27 cellular contexts compared by ENCODE assay signal in the genomic region with DNA sequence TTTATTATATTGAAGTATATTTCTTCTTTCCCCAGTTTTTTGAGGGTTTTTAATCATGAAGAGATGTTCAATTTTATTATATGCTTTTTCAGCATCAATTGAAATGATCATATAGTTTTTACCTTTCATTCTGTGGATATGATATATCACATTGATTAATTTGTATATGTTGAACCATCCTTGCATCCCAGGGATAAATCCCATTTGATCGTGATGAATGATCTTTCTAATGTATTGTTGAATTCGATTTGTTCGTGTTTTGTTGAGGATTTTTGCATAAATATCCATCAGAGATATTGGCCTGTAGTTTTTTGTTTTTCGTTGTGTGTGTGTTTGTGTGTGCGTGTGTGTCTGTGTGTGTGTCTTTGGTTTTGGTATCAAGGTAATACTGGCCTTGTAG.
"Had no signal": no experiment of that assay in that cellular context is flagged by ENCODE, and none has a peak within 500 bp of the region (broad histone marks: within the 10 kb centered on the region; RNA-seq: fewer than 3 reads in every experiment).

No MANE protein-coding gene starts in this region.

- H3K4me3 ChIP-seq: stomach, suprapubic skin, testis, thoracic aorta, thyroid gland, tibial artery, tibial nerve, transverse colon, upper lobe of left lung, upper lobe of right lung, uterus, vagina had no signal

- H3K27ac ChIP-seq: stomach, suprapubic skin, testis, thoracic aorta, thyroid gland, tibial artery, tibial nerve, transverse colon, upper lobe of left lung, upper lobe of right lung, uterus, vagina had no signal

- H3K9me3 ChIP-seq: testis, thyroid gland had no signal

- H3K4me1 ChIP-seq: stomach, suprapubic skin, testis, thyroid gland, transverse colon, upper lobe of left lung, upper lobe of right lung, uterus, vagina had no signal

- H3K27me3 ChIP-seq: stomach, suprapubic skin, testis, thyroid gland, tibial artery, tibial nerve, transverse colon, upper lobe of left lung, upper lobe of right lung, uterus, vagina had no signal

- FAIRE-seq: urothelium cell line had no signal

- H3K36me3 ChIP-seq: stomach, suprapubic skin, thoracic aorta, thyroid gland, tibial artery, tibial nerve, transverse colon, upper lobe of left lung, upper lobe of right lung, uterus, vagina had no signal

- DNase-seq: stimulated activated CD4-positive, alpha-beta T cell treated with anti-CD3 and anti-CD28 coated beads, Interleukin-2, amount 100 ng/mL, for 48 hours; stimulated activated CD4-positive, alpha-beta T cell treated with anti-CD3 and anti-CD28 coated beads, Interleukin-4, amount 100 ng/mL, for 1 hour; stimulated activated CD4-positive, alpha-beta T cell treated with anti-CD3 and anti-CD28 coated beads, Interleukin-4, amount 100 ng/mL, for 24 hours; stimulated activated CD4-positive, alpha-beta T cell treated with anti-CD3 and anti-CD28 coated beads, Interleukin-4, amount 100 ng/mL, for 4 hours; stimulated activated CD8-positive, alpha-beta memory T cell treated with anti-CD3 and anti-CD28 coated beads, Interleukin-4, amount 100 ng/mL, for 48 hours; stimulated activated naive B cell treated with anti-CD40 and anti-IgM and Interleukin-4, amounts not matched to agents 10 μg/mL and 1 μg/mL and 100 μg/mL, for 72 hours; stimulated activated naive CD4-positive, alpha-beta T cell; stimulated activated naive CD4-positive, alpha-beta T cell treated with Interleukin-2 at 50 U/mL for 16 hours; stimulated activated naive CD8-positive, alpha-beta T cell treated with anti-CD3 and anti-CD28 coated beads, Interleukin-15, amount 100 ng/mL, for 72 hours; stimulated activated naive CD8-positive, alpha-beta T cell treated with anti-CD3 and anti-CD28 coated beads, Interleukin-15, Interleukin-2, amounts not matched to agents 100 U/mL and 50 U/mL, for 24 hours; stomach; substantia nigra; testis; thyroid gland; tibial artery; transverse colon; trophoblast cell; upper lobe of left lung; upper lobe of right lung; uterus had no signal

- ATAC-seq: stimulated activated effector memory CD8-positive, alpha-beta T cell treated with anti-CD3 and anti-CD28 coated beads, Interleukin-12 subunit alpha, Interleukin-12 subunit beta, amount 100 ng/mL, for 72 hours; stimulated activated memory B cell treated with anti-CD40 and anti-IgM and Interleukin-4, amounts not matched to agents 10 μg/mL and 1 μg/mL and 100 μg/mL, for 72 hours; stimulated activated naive B cell treated with anti-CD40 and anti-IgM and Interleukin-4, amounts not matched to agents 10 μg/mL and 1 μg/mL and 100 μg/mL, for 72 hours; stimulated activated naive CD8-positive, alpha-beta T cell treated with anti-CD3 and anti-CD28 coated beads, Interleukin-15, amount 100 ng/mL, for 72 hours; stimulated activated naive CD8-positive, alpha-beta T cell treated with anti-CD3 and anti-CD28 coated beads, Interleukin-15, Interleukin-2, amounts not matched to agents 100 U/mL and 50 U/mL, for 24 hours; upper lobe of right lung had no signal
